ENCODE assay signal across 1 cellular context in the genomic region with DNA sequence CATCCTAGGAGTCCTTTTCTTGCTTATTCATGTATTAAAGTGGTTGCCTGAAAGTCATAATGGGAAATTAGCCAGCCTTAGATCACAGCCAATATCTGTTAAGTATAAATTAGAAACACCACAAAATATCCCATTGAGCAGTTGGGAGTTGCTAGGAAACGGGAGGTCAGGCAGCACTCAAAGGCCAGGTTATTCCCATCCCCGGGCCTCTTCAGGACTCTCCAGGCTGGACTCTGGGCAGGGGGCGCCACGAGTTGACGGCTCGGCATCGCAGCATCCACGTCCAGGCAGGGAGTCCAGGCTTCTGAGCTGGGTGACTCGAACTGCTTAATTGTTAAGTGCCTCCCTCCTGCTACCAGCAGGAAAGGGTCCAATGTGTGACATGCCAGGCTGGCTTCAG.
TF ChIP-seq lines count a peak whose summit lies in the region.

No MANE protein-coding gene starts in this region.

TF ChIP-seq in H1, 55 proteins besides CTCF, POLR2A, EP300 and RAD21 (continued from another document):
- TF ChIP-seq, protein P1, sequence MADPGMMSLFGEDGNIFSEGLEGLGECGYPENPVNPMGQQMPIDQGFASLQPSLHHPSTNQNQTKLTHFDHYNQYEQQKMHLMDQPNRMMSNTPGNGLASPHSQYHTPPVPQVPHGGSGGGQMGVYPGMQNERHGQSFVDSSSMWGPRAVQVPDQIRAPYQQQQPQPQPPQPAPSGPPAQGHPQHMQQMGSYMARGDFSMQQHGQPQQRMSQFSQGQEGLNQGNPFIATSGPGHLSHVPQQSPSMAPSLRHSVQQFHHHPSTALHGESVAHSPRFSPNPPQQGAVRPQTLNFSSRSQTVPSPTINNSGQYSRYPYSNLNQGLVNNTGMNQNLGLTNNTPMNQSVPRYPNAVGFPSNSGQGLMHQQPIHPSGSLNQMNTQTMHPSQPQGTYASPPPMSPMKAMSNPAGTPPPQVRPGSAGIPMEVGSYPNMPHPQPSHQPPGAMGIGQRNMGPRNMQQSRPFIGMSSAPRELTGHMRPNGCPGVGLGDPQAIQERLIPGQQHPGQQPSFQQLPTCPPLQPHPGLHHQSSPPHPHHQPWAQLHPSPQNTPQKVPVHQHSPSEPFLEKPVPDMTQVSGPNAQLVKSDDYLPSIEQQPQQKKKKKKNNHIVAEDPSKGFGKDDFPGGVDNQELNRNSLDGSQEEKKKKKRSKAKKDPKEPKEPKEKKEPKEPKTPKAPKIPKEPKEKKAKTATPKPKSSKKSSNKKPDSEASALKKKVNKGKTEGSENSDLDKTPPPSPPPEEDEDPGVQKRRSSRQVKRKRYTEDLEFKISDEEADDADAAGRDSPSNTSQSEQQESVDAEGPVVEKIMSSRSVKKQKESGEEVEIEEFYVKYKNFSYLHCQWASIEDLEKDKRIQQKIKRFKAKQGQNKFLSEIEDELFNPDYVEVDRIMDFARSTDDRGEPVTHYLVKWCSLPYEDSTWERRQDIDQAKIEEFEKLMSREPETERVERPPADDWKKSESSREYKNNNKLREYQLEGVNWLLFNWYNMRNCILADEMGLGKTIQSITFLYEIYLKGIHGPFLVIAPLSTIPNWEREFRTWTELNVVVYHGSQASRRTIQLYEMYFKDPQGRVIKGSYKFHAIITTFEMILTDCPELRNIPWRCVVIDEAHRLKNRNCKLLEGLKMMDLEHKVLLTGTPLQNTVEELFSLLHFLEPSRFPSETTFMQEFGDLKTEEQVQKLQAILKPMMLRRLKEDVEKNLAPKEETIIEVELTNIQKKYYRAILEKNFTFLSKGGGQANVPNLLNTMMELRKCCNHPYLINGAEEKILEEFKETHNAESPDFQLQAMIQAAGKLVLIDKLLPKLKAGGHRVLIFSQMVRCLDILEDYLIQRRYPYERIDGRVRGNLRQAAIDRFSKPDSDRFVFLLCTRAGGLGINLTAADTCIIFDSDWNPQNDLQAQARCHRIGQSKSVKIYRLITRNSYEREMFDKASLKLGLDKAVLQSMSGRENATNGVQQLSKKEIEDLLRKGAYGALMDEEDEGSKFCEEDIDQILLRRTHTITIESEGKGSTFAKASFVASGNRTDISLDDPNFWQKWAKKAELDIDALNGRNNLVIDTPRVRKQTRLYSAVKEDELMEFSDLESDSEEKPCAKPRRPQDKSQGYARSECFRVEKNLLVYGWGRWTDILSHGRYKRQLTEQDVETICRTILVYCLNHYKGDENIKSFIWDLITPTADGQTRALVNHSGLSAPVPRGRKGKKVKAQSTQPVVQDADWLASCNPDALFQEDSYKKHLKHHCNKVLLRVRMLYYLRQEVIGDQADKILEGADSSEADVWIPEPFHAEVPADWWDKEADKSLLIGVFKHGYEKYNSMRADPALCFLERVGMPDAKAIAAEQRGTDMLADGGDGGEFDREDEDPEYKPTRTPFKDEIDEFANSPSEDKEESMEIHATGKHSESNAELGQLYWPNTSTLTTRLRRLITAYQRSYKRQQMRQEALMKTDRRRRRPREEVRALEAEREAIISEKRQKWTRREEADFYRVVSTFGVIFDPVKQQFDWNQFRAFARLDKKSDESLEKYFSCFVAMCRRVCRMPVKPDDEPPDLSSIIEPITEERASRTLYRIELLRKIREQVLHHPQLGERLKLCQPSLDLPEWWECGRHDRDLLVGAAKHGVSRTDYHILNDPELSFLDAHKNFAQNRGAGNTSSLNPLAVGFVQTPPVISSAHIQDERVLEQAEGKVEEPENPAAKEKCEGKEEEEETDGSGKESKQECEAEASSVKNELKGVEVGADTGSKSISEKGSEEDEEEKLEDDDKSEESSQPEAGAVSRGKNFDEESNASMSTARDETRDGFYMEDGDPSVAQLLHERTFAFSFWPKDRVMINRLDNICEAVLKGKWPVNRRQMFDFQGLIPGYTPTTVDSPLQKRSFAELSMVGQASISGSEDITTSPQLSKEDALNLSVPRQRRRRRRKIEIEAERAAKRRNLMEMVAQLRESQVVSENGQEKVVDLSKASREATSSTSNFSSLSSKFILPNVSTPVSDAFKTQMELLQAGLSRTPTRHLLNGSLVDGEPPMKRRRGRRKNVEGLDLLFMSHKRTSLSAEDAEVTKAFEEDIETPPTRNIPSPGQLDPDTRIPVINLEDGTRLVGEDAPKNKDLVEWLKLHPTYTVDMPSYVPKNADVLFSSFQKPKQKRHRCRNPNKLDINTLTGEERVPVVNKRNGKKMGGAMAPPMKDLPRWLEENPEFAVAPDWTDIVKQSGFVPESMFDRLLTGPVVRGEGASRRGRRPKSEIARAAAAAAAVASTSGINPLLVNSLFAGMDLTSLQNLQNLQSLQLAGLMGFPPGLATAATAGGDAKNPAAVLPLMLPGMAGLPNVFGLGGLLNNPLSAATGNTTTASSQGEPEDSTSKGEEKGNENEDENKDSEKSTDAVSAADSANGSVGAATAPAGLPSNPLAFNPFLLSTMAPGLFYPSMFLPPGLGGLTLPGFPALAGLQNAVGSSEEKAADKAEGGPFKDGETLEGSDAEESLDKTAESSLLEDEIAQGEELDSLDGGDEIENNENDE (IDR thresholded peaks at IDR 0.05; ENCODE audit: insufficient replicate concordance, low read length): no peak
- TF ChIP-seq ZNF274 (IDR thresholded peaks at IDR 0.05; ENCODE audit: borderline replicate concordance, extremely low read depth, low read length) (no peak), SAP30 (IDR thresholded peaks at IDR 0.05; ENCODE audit: insufficient read depth, insufficient replicate concordance, low read length) (no peak), CHD2 (IDR thresholded peaks at IDR 0.05; ENCODE audit: low read length) (no peak), RNF2 (IDR thresholded peaks at IDR 0.05; ENCODE audit: borderline replicate concordance, low read depth, low read length, missing control alignments, poor library complexity, severe bottlenecking) (no peak)
TF ChIP-seq in H1: peak in this region for 0.
